7 cellular contexts compared by ENCODE assay signal in genomic region chr2:47502498-47502897, GRCh38.
A peak's percentile ranks its signal among the peaks of the same experiment; 100 is the strongest.
DNase-seq lines count a peak whose midpoint lies in the region; ATAC-seq and TF ChIP-seq lines count a peak whose summit lies in the region.
"Not testable (repeated sequence)": the region's sequence is repeated elsewhere in the genome, so short reads cannot be mapped to it uniquely, and the experiment has no call there.

No MANE protein-coding gene starts in this region.

- not testable (repeated sequence) for H2AFZ ChIP-seq in OCI-LY3 (ENCODE audit: low read depth, low read length)

- peaks cover 29% of the 10 kb centered on the region for H3K36me3 Mint-ChIP-seq in activated CD8-positive, alpha-beta memory T cell treated with anti-CD3 and anti-CD28 coated beads, Interleukin-2, amount 10 ng/mL, durations not matched to agents 7 days and 5 days

- H3K27ac ChIP-seq in OCI-LY3 (ENCODE audit: low read length), result peak overlapping the region; percentile 53

- H3K9me3 Mint-ChIP-seq in activated CD8-positive, alpha-beta memory T cell treated with anti-CD3 and anti-CD28 coated beads, Interleukin-2, amount 10 ng/mL, durations not matched to agents 7 days and 5 days (ENCODE audit: low read depth), result peaks cover 23% of the 10 kb centered on the region

- H3K27ac Mint-ChIP-seq in activated CD8-positive, alpha-beta memory T cell treated with anti-CD3 and anti-CD28 coated beads, Interleukin-2, amount 10 ng/mL, durations not matched to agents 7 days and 5 days, result peak overlapping the region; percentile 39

- not testable (repeated sequence) for H3K27me3 ChIP-seq in OCI-LY3 (ENCODE audit: low read depth, low read length)

- TF ChIP-seq CTCF in OCI-LY3 (IDR thresholded peaks at IDR 0.05; ENCODE audit: low read depth, low read length), result not testable (repeated sequence)

- not testable (repeated sequence) for H3K27me3 Mint-ChIP-seq in activated CD8-positive, alpha-beta memory T cell treated with anti-CD3 and anti-CD28 coated beads, Interleukin-2, amount 10 ng/mL, durations not matched to agents 7 days and 5 days

- H3K4me3 ChIP-seq in OCI-LY3 (ENCODE audit: low read length), result not testable (repeated sequence)

- peak; percentile 82 for ATAC-seq in GM18517 (IDR thresholded peaks at IDR 0.05; ENCODE audit: unreplicated experiment)
- peak; percentile 82 for ATAC-seq in GM19452 (IDR thresholded peaks at IDR 0.05; ENCODE audit: unreplicated experiment)
- peak; percentile 54 for ATAC-seq in HG02571 (IDR thresholded peaks at IDR 0.05; ENCODE audit: unreplicated experiment)
- peak; percentile 80 for ATAC-seq in HG03095 (IDR thresholded peaks at IDR 0.05; ENCODE audit: unreplicated experiment)
- peak; percentile 91 for ATAC-seq in HG03565 (IDR thresholded peaks at IDR 0.05; ENCODE audit: unreplicated experiment)
- ATAC-seq in activated CD8-positive, alpha-beta memory T cell treated with anti-CD3 and anti-CD28 coated beads, Interleukin-2, amount 10 ng/mL, durations not matched to agents 7 days and 5 days, result not testable (repeated sequence)

- H3K9ac ChIP-seq in OCI-LY3 (ENCODE audit: low read length), result not testable (repeated sequence)

- H3K4me1 ChIP-seq in OCI-LY3 (ENCODE audit: low read length), result peaks cover 23% of the 10 kb centered on the region

- H3K79me2 ChIP-seq in OCI-LY3 (ENCODE audit: low read length), result not testable (repeated sequence)

- peak overlapping the region; percentile 13 for H3K4me2 ChIP-seq in OCI-LY3 (ENCODE audit: low read length)

- peaks cover 34% of the 10 kb centered on the region for H3K9me3 ChIP-seq in OCI-LY3 (ENCODE audit: insufficient read depth, low read length)

- H3K36me3 ChIP-seq in OCI-LY3 (replicated peaks; ENCODE audit: low read depth, low read length), result peaks cover 30% of the 10 kb centered on the region

- CTCF ChIA-PET in activated CD8-positive, alpha-beta memory T cell treated with anti-CD3 and anti-CD28 coated beads, Interleukin-2, amount 10 ng/mL, durations not matched to agents 7 days and 5 days (lab: Charles Lee), result interaction anchor here (1.6 kb wide), 1 partner anchor 265 kb away, joined by 5 read pairs; no protein-coding TSS in a partner anchor

- not testable (repeated sequence) for DNase-seq in activated CD8-positive, alpha-beta memory T cell treated with anti-CD3 and anti-CD28 coated beads, Interleukin-2, amount 10 ng/mL, durations not matched to agents 7 days and 5 days

- not testable (repeated sequence) for H4K20me1 ChIP-seq in OCI-LY3 (ENCODE audit: insufficient read depth, low read length)

- peaks cover 23% of the 10 kb centered on the region for H3K4me1 Mint-ChIP-seq in activated CD8-positive, alpha-beta memory T cell treated with anti-CD3 and anti-CD28 coated beads, Interleukin-2, amount 10 ng/mL, durations not matched to agents 7 days and 5 days

- not testable (repeated sequence) for H3K4me3 Mint-ChIP-seq in activated CD8-positive, alpha-beta memory T cell treated with anti-CD3 and anti-CD28 coated beads, Interleukin-2, amount 10 ng/mL, durations not matched to agents 7 days and 5 days
